In the genomic region with DNA sequence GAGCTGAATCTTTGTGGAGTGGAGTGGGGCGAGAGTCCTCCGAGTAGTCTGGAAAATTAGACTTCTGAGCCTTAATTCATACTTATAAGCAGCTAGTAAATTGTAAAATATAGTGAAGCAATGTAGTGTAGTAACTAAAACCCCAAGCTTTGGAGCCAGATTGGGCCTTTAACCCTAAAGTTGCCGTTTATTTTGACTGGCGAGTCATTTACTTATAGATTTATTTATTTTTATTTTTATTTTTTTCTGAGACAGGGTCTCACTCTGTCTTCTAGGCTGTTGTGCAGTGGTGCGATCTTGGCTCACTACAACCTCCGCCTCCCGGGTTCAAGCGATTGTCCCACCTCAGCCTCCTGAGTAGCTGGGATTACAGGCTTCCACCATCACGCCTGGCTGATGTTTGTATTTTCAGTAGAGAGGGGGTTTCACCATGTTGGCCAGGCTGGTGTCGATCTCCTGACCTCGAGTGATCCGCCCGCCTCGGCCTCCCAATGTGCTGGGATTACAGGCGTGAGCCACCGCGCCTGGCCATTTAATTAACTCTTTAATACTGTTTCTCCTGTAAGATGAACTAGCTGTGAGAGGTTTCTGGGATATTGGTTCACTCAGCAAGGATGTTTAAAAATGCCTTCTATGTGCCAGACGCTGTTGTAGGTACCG, we compare ENCODE assay signal across 7 cellular contexts. TPM values are rescaled to one million over a fixed set of nuclear protein-coding genes. Genes with fewer than 3 reads are reported as not detected.
DNase-seq lines count a peak whose midpoint lies in the region; ATAC-seq, FAIRE-seq and TF ChIP-seq lines count a peak whose summit lies in the region.

No MANE protein-coding gene starts in this region.

- no peaks in the 10 kb centered on the region for H3K9me3 Mint-ChIP-seq in activated naive CD8-positive, alpha-beta T cell treated with anti-CD3 and anti-CD28 coated beads, Interleukin-2, amount 50 U/mL, for 24 hours

- no peak for ATAC-seq in IMR-90 (ENCODE audit: low read depth)
- no peak for ATAC-seq in activated naive CD8-positive, alpha-beta T cell treated with anti-CD3 and anti-CD28 coated beads, Interleukin-2, amount 50 U/mL, for 24 hours
- no peak for ATAC-seq in activated CD4-positive, CD25-positive, alpha-beta regulatory T cell treated with anti-CD3 and anti-CD28 coated beads, Interleukin-2, amount 50 U/mL, for 24 hours

- H3K4me1 ChIP-seq in IMR-90 (ENCODE audit: control insufficient read depth, insufficient read depth, low read length) (no peaks in the 10 kb centered on the region), keratinocyte (ENCODE audit: control insufficient read depth, extremely low read depth, insufficient read depth, low read length) (peaks cover 10% of the 10 kb centered on the region), subcutaneous abdominal adipose tissue (ENCODE audit: control insufficient read depth in 5 of 5, insufficient read depth in 5 of 5, low read length in 5 of 5) (peaks cover 0 to 24% (median 23%) of the 10 kb centered on the region in 5 donors)

- TSS peak; percentile 72 for BruUV-seq in IMR-90 (replicated peaks; lab: Mats Ljungman, UMichigan)

- H3K56ac ChIP-seq in IMR-90 (ENCODE audit: extremely low read depth, insufficient read depth, low read length) = peak overlapping the region; percentile 5; the same call in 1 of the 2 replicates

- in situ Hi-C loops in IMR-90 (cut with MboI; ENCODE audit: low sequenced_read_pairs) = no loop called here
- in situ Hi-C loops in GM13976 (cut with MboI; ENCODE audit: low sequenced_read_pairs, unreplicated experiment) = no loop called here

- intact Hi-C loops in IMR-90 (cut with micrococcal nuclease) = no loop called here

- H2AK9ac ChIP-seq in IMR-90 (replicated peaks; ENCODE audit: low read depth, low read length, poor library complexity) = no peak overlapping the region

- H3K27me3 ChIP-seq in IMR-90 (ENCODE audit: control insufficient read depth, insufficient read depth, low read length) (no peaks in the 10 kb centered on the region), keratinocyte (ENCODE audit: control insufficient read depth, extremely low read depth, insufficient read depth, low read length) (no peaks in the 10 kb centered on the region), subcutaneous abdominal adipose tissue (ENCODE audit: control insufficient read depth in 5 of 5, insufficient read depth in 4 of 5, low read length in 5 of 5) (no peaks in the 10 kb centered on the region)

- H2BK5ac ChIP-seq in IMR-90 (ENCODE audit: low read depth, low read length, poor library complexity, severe bottlenecking) = no peak overlapping the region

- peak overlapping the region; percentile 93 for H3K4me3 Mint-ChIP-seq in activated naive CD8-positive, alpha-beta T cell treated with anti-CD3 and anti-CD28 coated beads, Interleukin-2, amount 50 U/mL, for 24 hours

- peaks cover 30% of the 10 kb centered on the region for H3K79me2 ChIP-seq in keratinocyte (ENCODE audit: control insufficient read depth, insufficient read depth, low read length)

- H3K23ac ChIP-seq in IMR-90 (ENCODE audit: low read depth, low read length) = no peak overlapping the region

- H3K4me3 ChIP-seq in IMR-90 (ENCODE audit: insufficient read depth, low read depth, low read length) = peak overlapping the region; percentile 92
- peak overlapping the region; percentile 92 to 97 (median 93) for H3K4me3 ChIP-seq in keratinocyte (ENCODE audit: control insufficient read depth in 2 of 3, extremely low read depth in 1 of 3, insufficient read depth in 2 of 3, low read depth in 1 of 3, low read length in 3 of 3)
- H3K4me3 ChIP-seq in subcutaneous abdominal adipose tissue (ENCODE audit: low read depth in 1 of 5, low read length in 5 of 5) = peak overlapping the region; percentile 71 to 95 (median 94)

- 20% methylated on average over 1 of the region's 19 CpGs; no CpG with 5 or more reads in 1 of the 2 experiments for WGBS in IMR-90 (ENCODE audit: extremely low coverage in 2 of 2, insufficient read length in 1 of 2), 2 experiments

- H2BK15ac ChIP-seq in IMR-90 (ENCODE audit: low read depth, low read length) = no peak overlapping the region; the same call in 2 of the 3 replicates

- no peak for FAIRE-seq in keratinocyte (lab: Jason Lieb, UNC)

- H3K27ac ChIP-seq in IMR-90 (ENCODE audit: insufficient read depth, low read length) (0 out of 2 replicates have a peak overlapping the region, but pooled peaks have one; percentile 9), keratinocyte (ENCODE audit: control insufficient read depth, insufficient read depth, low read length) (peak overlapping the region; percentile 93), subcutaneous abdominal adipose tissue (ENCODE audit: low read depth, low read length) (peak overlapping the region; percentile 86)

- H2AFZ ChIP-seq in IMR-90 (replicated peaks; ENCODE audit: low read length, poor library complexity) (peak overlapping the region; percentile 74), keratinocyte (ENCODE audit: control insufficient read depth, low read length) (peak overlapping the region; percentile 85)

- DNase-seq in IMR-90 (no peak), keratinocyte (ENCODE audit: low read depth, low spot score) (no peak), GM13976 (ENCODE audit: low spot score) (no peak)
- DNase-seq in activated naive CD8-positive, alpha-beta T cell treated with anti-CD3 and anti-CD28 coated beads, Interleukin-2, amount 50 U/mL, for 24 hours = no peak
- DNase-seq in stimulated activated naive CD4-positive, alpha-beta T cell (lab: John Stamatoyannopoulos, UW) = no peak

- H3K9me3 ChIP-seq in IMR-90 (ENCODE audit: control insufficient read depth, insufficient read depth, low read length) (no peaks in the 10 kb centered on the region), keratinocyte (ENCODE audit: control insufficient read depth, low read depth, low read length) (no peaks in the 10 kb centered on the region), subcutaneous abdominal adipose tissue (ENCODE audit: control insufficient read depth in 5 of 5, low read length in 5 of 5) (no peaks in the 10 kb centered on the region)

- CTCF ChIA-PET in IMR-90 (lab: Yijun Ruan, JAX) = interaction anchor here (0.7 to 1.5 kb wide), 2 partner anchors 36 to 113 kb away, joined by 3 read pairs; no protein-coding TSS in a partner anchor

- H3K79me1 ChIP-seq in IMR-90 (ENCODE audit: low read depth in 1 of 2, low read length in 2 of 2) = peaks cover 29 to 48% of the 10 kb centered on the region in 2 experiments

- H3K18ac ChIP-seq in IMR-90 (ENCODE audit: low read depth, low read length) = no peak overlapping the region

- H4K5ac ChIP-seq in IMR-90 (ENCODE audit: low read depth, low read length) = peak overlapping the region; percentile 47

- H3K9ac ChIP-seq in IMR-90 (ENCODE audit: low read depth, low read length) (peak overlapping the region; percentile 74), keratinocyte (ENCODE audit: control insufficient read depth, extremely low read depth, insufficient read depth, low read length) (peak overlapping the region; percentile 97), subcutaneous abdominal adipose tissue (ENCODE audit: low read length in 5 of 5) (peak overlapping the region; percentile 87 to 99 (median 91))

- H3K9me1 ChIP-seq in IMR-90 (ENCODE audit: insufficient read depth, low read length) (peaks cover 4% of the 10 kb centered on the region; the same call in 1 of the 2 replicates), keratinocyte (ENCODE audit: control insufficient read depth, extremely low read depth, insufficient read depth, low read length) (no peaks in the 10 kb centered on the region)

- H3K27me3 Mint-ChIP-seq in activated naive CD8-positive, alpha-beta T cell treated with anti-CD3 and anti-CD28 coated beads, Interleukin-2, amount 50 U/mL, for 24 hours = no peaks in the 10 kb centered on the region

- H2BK20ac ChIP-seq in IMR-90 (ENCODE audit: low read depth, low read length) = no peak overlapping the region

- H3K4me1 Mint-ChIP-seq in activated naive CD8-positive, alpha-beta T cell treated with anti-CD3 and anti-CD28 coated beads, Interleukin-2, amount 50 U/mL, for 24 hours = peaks cover 53% of the 10 kb centered on the region

- peak overlapping the region; percentile 88 to 99 for H4K8ac ChIP-seq in IMR-90 (ENCODE audit: low read depth in 2 of 2, low read length in 2 of 2)

- peaks cover 45% of the 10 kb centered on the region for H3K36me3 Mint-ChIP-seq in activated naive CD8-positive, alpha-beta T cell treated with anti-CD3 and anti-CD28 coated beads, Interleukin-2, amount 50 U/mL, for 24 hours (ENCODE audit: low read depth)

- no peak overlapping the region for H2AK5ac ChIP-seq in IMR-90 (ENCODE audit: low read depth, low read length)

- POLR2A ChIA-PET in IMR-90 (lab: Charles Lee; ENCODE audit: unreplicated experiment) = interaction anchor here (0.6 to 0.8 kb wide), 4 partner anchors 10 to 1229 kb away, joined by 3 to 10 read pairs (median 4); no protein-coding TSS in a partner anchor

- no peak for TF ChIP-seq RAD21 in IMR-90 (IDR thresholded peaks at IDR 0.05; ENCODE audit: low read length)

- peaks cover 21% of the 10 kb centered on the region for H3K36me3 ChIP-seq in IMR-90 (ENCODE audit: control insufficient read depth, insufficient read depth, low read length)
- peaks cover 17 to 28% of the 10 kb centered on the region in 2 experiments for H3K36me3 ChIP-seq in keratinocyte (ENCODE audit: control insufficient read depth in 2 of 2, extremely low read depth in 1 of 2, insufficient read depth in 2 of 2, low read length in 2 of 2)
- H3K36me3 ChIP-seq in subcutaneous abdominal adipose tissue (ENCODE audit: control insufficient read depth in 5 of 5, insufficient read depth in 5 of 5, low read length in 5 of 5) = peaks cover 16 to 27% (median 27%) of the 10 kb centered on the region in 5 donors

- H4K20me1 ChIP-seq in IMR-90 (ENCODE audit: insufficient read depth, low read length) = no peaks in the 10 kb centered on the region; the same call in 1 of the 2 replicates
- H4K20me1 ChIP-seq in keratinocyte (ENCODE audit: control insufficient read depth, extremely low read depth, insufficient read depth, low read length) = no peaks in the 10 kb centered on the region

- peak overlapping the region; percentile 99 for H3K27ac Mint-ChIP-seq in activated naive CD8-positive, alpha-beta T cell treated with anti-CD3 and anti-CD28 coated beads, Interleukin-2, amount 50 U/mL, for 24 hours

- H2BK120ac ChIP-seq in IMR-90 (ENCODE audit: low read depth, low read length) = no peak overlapping the region

- dilution Hi-C loops in IMR-90 (cut with HindIII; ENCODE audit: low sequenced_read_pairs, unreplicated experiment) (no loop called here), keratinocyte (cut with MboI; ENCODE audit: extremely low pct_ligation_motif_present, low sequenced_read_pairs) (no loop called here)

- H4K91ac ChIP-seq in IMR-90 (ENCODE audit: insufficient read depth, low read depth, low read length) = 0 out of 2 replicates have a peak overlapping the region, but pooled peaks have one; percentile 87

- peak overlapping the region; percentile 9; the same call in 1 of the 2 replicates for H3K4ac ChIP-seq in IMR-90 (ENCODE audit: low read depth, low read length)

- TF ChIP-seq CTCF in IMR-90 (conservative IDR thresholded peaks at IDR 0.05; ENCODE audit: low read depth, low read length) (no peak), keratinocyte (optimal IDR thresholded peaks at IDR 0.05 in 1 of 3, IDR thresholded peaks at IDR 0.05 in 1 of 3, conservative IDR thresholded peaks at IDR 0.05 in 1 of 3; ENCODE audit: extremely low read depth in 1 of 3, insufficient read depth in 2 of 3, low read length in 3 of 3) (no peak), GM13976 (IDR thresholded peaks at IDR 0.05; ENCODE audit: borderline replicate concordance, control extremely low read depth, extremely low read depth, insufficient read depth, missing control alignments) (no peak)

- H3K4me2 ChIP-seq in IMR-90 (ENCODE audit: low read depth, low read length) (peak overlapping the region; percentile 53), keratinocyte (ENCODE audit: control insufficient read depth, extremely low read depth, insufficient read depth, low read depth, low read length) (peak overlapping the region; percentile 86)

- no peak overlapping the region; the same call in 1 of the 2 replicates for H3K14ac ChIP-seq in IMR-90 (replicated peaks; ENCODE audit: low read depth, low read length)

- TF ChIP-seq POLR2A in IMR-90 (IDR thresholded peaks at IDR 0.05; ENCODE audit: low read depth, low read length) = no peak; the same call in 1 of the 2 replicates

RNA-seq across cellular contexts. Expression of a gene that starts 0.7 kb away (rescaled TPM):
- 3,186 and 3,189 TPM in 2 replicates for total RNA-seq in IMR-90 (2012; rRNA removed)
- polyA plus RNA-seq in IMR-90 (2012; rRNA removed) = 3,318 and 3,819 TPM in 2 replicates
- 1,266 and 2,055 TPM in 2 replicates for polyA plus RNA-seq in IMR-90 (2012; cell fraction: cytosol; rRNA removed)
- polyA plus RNA-seq in IMR-90 (2012; cell fraction: nucleus; rRNA removed; ENCODE audit: low replicate concordance) = 210 and 1,618 TPM in 2 replicates
- polyA plus RNA-seq in keratinocyte = 1,949 to 6,976 TPM (median 2,776 TPM) in 3 replicates
- polyA plus RNA-seq in keratinocyte (2011; ENCODE audit: low read depth) = 2,829 TPM
- polyA plus RNA-seq in keratinocyte (2011; cell fraction: cytosol; rRNA removed) = 7,285 and 7,308 TPM in 2 replicates
- polyA plus RNA-seq in keratinocyte (2011; cell fraction: nucleus; rRNA removed) = 1,305 and 1,569 TPM in 2 replicates
- 3,805 and 6,023 TPM in 2 replicates for polyA plus RNA-seq in keratinocyte (2012; ENCODE audit: low replicate concordance)
- polyA minus RNA-seq in keratinocyte = 93.2 to 2,820 TPM (median 1,724 TPM) in 3 replicates
- polyA minus RNA-seq in keratinocyte (2011; cell fraction: cytosol; rRNA and poly(A)+ RNA removed) = 996 TPM
- 116 and 199 TPM in 2 replicates for polyA minus RNA-seq in keratinocyte (2011; cell fraction: nucleus; rRNA and poly(A)+ RNA removed)

Comparison
In these comparisons a context has a peak if more than half of its experiments do, and no peak if none do; other contexts are left out.
1. H3K27ac ChIP-seq: peak in every context shown above with its lines; median percentile 93 in keratinocyte; 86 in subcutaneous abdominal adipose tissue; 9 in IMR-90.